Comparison of ENCODE assay signal across 17 cellular contexts in genomic region chr18:37710731-37711130, GRCh38.
DNase-seq lines count a peak whose midpoint lies in the region; ATAC-seq, FAIRE-seq and TF ChIP-seq lines count a peak whose summit lies in the region.
"Had no signal": no experiment of that assay in that cellular context is flagged by ENCODE, and none has a peak within 500 bp of the region (broad histone marks: within the 10 kb centered on the region; RNA-seq: fewer than 3 reads in every experiment).

No MANE protein-coding gene starts in this region.

- H3K27ac ChIP-seq in pancreas = no peak overlapping the region
- H3K27ac ChIP-seq: BLaER1 had no signal

- no peak for FAIRE-seq in bronchial epithelial cell (lab: Jason Lieb, UNC)
- no peak for FAIRE-seq in pancreas (lab: Jason Lieb, UNC)
- FAIRE-seq: GM19239 had no signal

- H3K9me3 ChIP-seq in pancreas = no peaks in the 10 kb centered on the region
- H3K9me3 ChIP-seq: BLaER1 had no signal

- intact Hi-C loops in pancreas (cut with DNase I) = no loop called here

- no peak for ATAC-seq in pancreas
- ATAC-seq: CD8-positive, alpha-beta T cell; Panc1 had no signal

- TF ChIP-seq CTCF in bronchial epithelial cell (IDR thresholded peaks at IDR 0.05; ENCODE audit: insufficient read depth, low read length, severe bottlenecking) (no peak), pancreas (IDR thresholded peaks at IDR 0.05) (no peak)

- 67 to 73% methylated on average over 1 of the region's 1 CpG for WGBS in pancreas, 2 donors

- no peaks in the 10 kb centered on the region for H3K4me1 ChIP-seq in pancreas

- H3K36me3 ChIP-seq in bronchial epithelial cell (ENCODE audit: control insufficient read depth, insufficient read depth, low read length) (no peaks in the 10 kb centered on the region), pancreas (no peaks in the 10 kb centered on the region)
- H3K36me3 ChIP-seq: BLaER1 had no signal

- no peak overlapping the region for H3K4me3 ChIP-seq in bronchial epithelial cell (ENCODE audit: low read depth, low read length)
- H3K4me3 ChIP-seq in pancreas = no peak overlapping the region
- H3K4me3 ChIP-seq: BLaER1 had no signal

- DNase-seq in NCI-H1092 (lab: John Stamatoyannopoulos, UW) = peak; percentile 36
- no peak for DNase-seq in NCI-H1092 treated with DMSO at 0.1 percent for 48 hours (lab: John Stamatoyannopoulos, UW)
- DNase-seq in NCI-H1105 treated with DMSO at 0.1 percent for 48 hours (lab: John Stamatoyannopoulos, UW) = peak; percentile 88
- DNase-seq in NCI-H510A (lab: John Stamatoyannopoulos, UW) = peak; percentile 5
- peak; percentile 82 for DNase-seq in bronchial epithelial cell (ENCODE audit: low read depth)
- DNase-seq in pancreas = no peak
- DNase-seq in HCEC 1CT = no peak
- DNase-seq in Ammon's horn (ENCODE audit: low spot score) = no peak
- DNase-seq: CD8-positive, alpha-beta T cell; Karpas-422; MM.1S; NCI-H2171 treated with DMSO at 0.1 percent for 48 hours; NCI-H526 treated with DMSO at 0.1 percent for 48 hours; SW 1271 had no signal

- H3K27me3 ChIP-seq in bronchial epithelial cell (ENCODE audit: control insufficient read depth, insufficient read depth, low read length) (peaks cover 2% of the 10 kb centered on the region), pancreas (no peaks in the 10 kb centered on the region)
- H3K27me3 ChIP-seq: BLaER1 had no signal

Comparison
In these comparisons a context has a peak if more than half of its experiments do, and no peak if none do; other contexts are left out.
1. DNase-seq: peak in NCI-H1092 (single experiment), NCI-H1105 treated with DMSO at 0.1 percent for 48 hours (single experiment), NCI-H510A (single experiment) and bronchial epithelial cell (single experiment); none in NCI-H1092 treated with DMSO at 0.1 percent for 48 hours (single experiment), pancreas (0 of 6), HCEC 1CT (single experiment) and Ammon's horn (single experiment).